15 cellular contexts compared by ENCODE assay signal in genomic region chr10:108521827-108522503, GRCh38.
DNase-seq lines count a peak whose midpoint lies in the region; ATAC-seq and TF ChIP-seq lines count a peak whose summit lies in the region.
"Had no signal": no experiment of that assay in that cellular context is flagged by ENCODE, and none has a peak within 500 bp of the region (broad histone marks: within the 10 kb centered on the region; RNA-seq: fewer than 3 reads in every experiment).

No MANE protein-coding gene starts in this region.

- peaks cover 5% of the 10 kb centered on the region for H3K9me3 Mint-ChIP-seq in nephron

- no peak overlapping the region for H3K4me3 Mint-ChIP-seq in nephron
- H3K4me3 Mint-ChIP-seq: CD4-positive, alpha-beta T cell had no signal

- H3K4me3 ChIP-seq in body of pancreas: no peak overlapping the region
- H3K4me3 ChIP-seq: K562, Peyer's patch had no signal

- peak overlapping the region; percentile 28 to 76 (median 59) for H3K27ac Mint-ChIP-seq in nephron
- H3K27ac Mint-ChIP-seq: CD4-positive, alpha-beta T cell had no signal

- H3K9me3 ChIP-seq in body of pancreas: no peaks in the 10 kb centered on the region
- H3K9me3 ChIP-seq: Peyer's patch had no signal

- WGBS in body of pancreas, 2 donors: 12 to 20% methylated on average over 8 of the region's 8 CpGs

- TF ChIP-seq CTCF in body of pancreas (IDR thresholded peaks at IDR 0.05) (no peak), nephron (IDR thresholded peaks at IDR 0.05; ENCODE audit: unreplicated experiment in 3 of 3) (no peak)

- intact Hi-C loops in body of pancreas (cut with DNase I): no loop called here

- peak overlapping the region in 3 of 4 donors; percentile 51 to 62 (median 52) for H3K27ac ChIP-seq in body of pancreas
- H3K27ac ChIP-seq: Peyer's patch had no signal

- H3K27me3 ChIP-seq in body of pancreas: no peaks in the 10 kb centered on the region
- H3K27me3 ChIP-seq: Peyer's patch had no signal

- peak; percentile 68 for ATAC-seq in body of pancreas
- no peak for ATAC-seq in GM18868 (IDR thresholded peaks at IDR 0.05; ENCODE audit: unreplicated experiment)
- no peak for ATAC-seq in GM18505 (IDR thresholded peaks at IDR 0.05; ENCODE audit: unreplicated experiment)
- ATAC-seq: K562 had no signal

- TF ChIP-seq POLR2A in body of pancreas (IDR thresholded peaks at IDR 0.05): no peak
- TF ChIP-seq POLR2A in GM18505 (IDR thresholded peaks at IDR 0.05; ENCODE audit: borderline replicate concordance, extremely low read depth, insufficient read depth, insufficient read length): no peak

- peaks cover 33% of the 10 kb centered on the region for H3K4me1 Mint-ChIP-seq in nephron

- peaks cover 18% of the 10 kb centered on the region for H3K27me3 Mint-ChIP-seq in nephron (ENCODE audit: low read depth)
- H3K27me3 Mint-ChIP-seq: CD4-positive, alpha-beta T cell had no signal

- no peaks in the 10 kb centered on the region for H3K36me3 Mint-ChIP-seq in nephron (ENCODE audit: low read depth)

- H3K4me1 ChIP-seq in body of pancreas: peaks cover 18% of the 10 kb centered on the region
- H3K4me1 ChIP-seq: Peyer's patch had no signal

- H3K36me3 ChIP-seq in body of pancreas (replicated peaks in 1 of 2; ENCODE audit: insufficient read depth in 1 of 2, low read depth in 2 of 2): no peaks in the 10 kb centered on the region
- H3K36me3 ChIP-seq: Peyer's patch had no signal

- in situ Hi-C loops in G401 (cut with HindIII; ENCODE audit: low sequenced_read_pairs): no loop called here

- DNase-seq in A172 (ENCODE audit: low spot score) (peak; percentile 5), G401 (ENCODE audit: low spot score) (peak; percentile 27), body of pancreas (peak in 3 of 4 donors; percentile 10 to 37 (median 35)), DMS79 treated with DMSO at 0.1 percent for 48 hours (lab: John Stamatoyannopoulos, UW) (no peak), SW480 (ENCODE audit: low spot score) (no peak)
- DNase-seq: Calu3; CD4-positive, alpha-beta T cell; NCI-H187 treated with DMSO at 0.1 percent for 48 hours; NCI-H2227 treated with DMSO at 0.1 percent for 48 hours; NCI-H524; Peyer's patch had no signal

Comparison
In these comparisons a context has a peak if more than half of its experiments do, and no peak if none do; other contexts are left out.
1. DNase-seq: peak in A172 (single experiment), G401 (single experiment) and body of pancreas (3 of 4); none in DMS79 treated with DMSO at 0.1 percent for 48 hours (single experiment) and SW480 (single experiment).